8 cellular contexts compared by ENCODE assay signal in the genomic region with DNA sequence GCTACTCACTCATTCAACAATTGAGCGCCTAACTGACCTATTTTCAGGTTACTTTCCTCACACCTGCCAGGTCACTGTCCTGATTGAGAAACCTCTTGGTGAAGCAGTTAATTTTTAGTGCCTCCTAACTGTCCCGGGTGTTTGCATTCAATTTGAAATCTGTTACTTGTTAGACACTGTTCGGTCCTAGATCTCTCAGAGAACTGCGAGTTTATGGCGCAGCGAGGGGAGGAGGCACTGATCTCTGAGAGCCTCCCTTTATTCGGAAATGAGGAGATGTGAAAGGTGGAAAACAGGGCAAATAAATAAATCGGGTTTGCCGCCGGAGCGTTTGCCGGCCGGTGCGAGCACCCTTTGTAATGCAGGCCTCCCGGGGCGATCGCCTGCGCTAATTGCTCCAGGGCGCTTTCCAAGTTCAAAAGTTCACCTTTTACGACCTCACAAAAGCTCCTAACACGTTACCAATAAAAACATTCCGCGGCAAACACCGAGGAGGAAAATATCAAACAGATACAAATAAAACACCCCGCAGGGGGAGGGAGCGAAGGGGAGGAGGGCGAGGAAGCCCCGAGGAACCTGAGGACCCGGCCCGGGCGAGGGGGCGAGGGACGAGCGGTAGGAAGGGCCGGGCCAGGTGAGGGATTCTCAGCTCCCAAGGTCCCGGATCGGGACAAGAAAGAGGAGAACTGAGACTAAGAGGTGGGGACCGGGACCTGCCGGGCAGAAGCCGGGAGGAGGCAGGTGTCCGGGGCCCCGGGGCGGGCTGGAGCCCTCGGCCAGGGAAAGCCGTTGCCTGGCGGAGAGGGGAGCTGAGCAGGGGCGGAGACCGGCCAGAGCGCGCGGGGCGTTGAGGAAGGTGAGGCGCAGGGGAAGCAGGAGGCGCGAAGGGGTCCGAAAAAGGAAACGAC. TPM values are rescaled to one million over a fixed set of nuclear protein-coding genes. Genes with fewer than 3 reads are reported as not detected.
DNase-seq lines count a peak whose midpoint lies in the region; ATAC-seq and TF ChIP-seq lines count a peak whose summit lies in the region.

No MANE protein-coding gene starts in this region.

- peak; percentile 8 for ATAC-seq in WTC11
- ATAC-seq in HG03095 (IDR thresholded peaks at IDR 0.05; ENCODE audit: unreplicated experiment), result no peak

- H3K9me3 ChIP-seq in BLaER1 (no peaks in the 10 kb centered on the region), fibroblast of lung (ENCODE audit: control insufficient read depth, insufficient read depth, low read depth, low read length) (no peaks in the 10 kb centered on the region)

- H3K36me3 Mint-ChIP-seq in WTC11 (no peaks in the 10 kb centered on the region), osteocyte (ENCODE audit: unreplicated experiment) (no peaks in the 10 kb centered on the region)

- H2AFZ ChIP-seq in fibroblast of lung (ENCODE audit: low read length), result no peak overlapping the region

- DNase-seq in HK-2 (ENCODE audit: unreplicated experiment) (peak; percentile 51), WTC11 (ENCODE audit: low spot score) (peak; percentile 52), fibroblast of lung (ENCODE audit: low read depth in 2 of 2) (peak in 1 of 2 donors; percentile 39), osteocyte (ENCODE audit: extremely low spot score, unreplicated experiment) (peak; percentile 82), pons (ENCODE audit: low spot score) (no peak), foreskin melanocyte (no peak)

- no peak overlapping the region for H3K27ac ChIP-seq in BLaER1
- H3K27ac ChIP-seq in fibroblast of lung (ENCODE audit: insufficient read depth, low read length), result no peak overlapping the region

- H3K27me3 Mint-ChIP-seq in WTC11 (ENCODE audit: low read depth), result no peaks in the 10 kb centered on the region; the same call in none of the 2 replicates
- H3K27me3 Mint-ChIP-seq in osteocyte (ENCODE audit: unreplicated experiment), result peaks cover 54% of the 10 kb centered on the region

- H4K20me1 ChIP-seq in BLaER1 (peaks cover 55% of the 10 kb centered on the region), fibroblast of lung (ENCODE audit: control insufficient read depth, extremely low read depth, insufficient read depth, low read length) (no peaks in the 10 kb centered on the region)

- H3K27ac Mint-ChIP-seq in WTC11 (peak overlapping the region; percentile 84), osteocyte (ENCODE audit: unreplicated experiment) (no peak overlapping the region)

- peak overlapping the region; percentile 76 for H3K4me3 ChIP-seq in BLaER1
- peak overlapping the region in 2 of 4 experiments; percentile 38 to 39 for H3K4me3 ChIP-seq in fibroblast of lung (replicated peaks in 1 of 4; ENCODE audit: control extremely low read depth in 1 of 4, insufficient read depth in 1 of 4, low read depth in 3 of 4, low read length in 4 of 4)

- H3K79me2 ChIP-seq in fibroblast of lung (ENCODE audit: control insufficient read depth, insufficient read depth, low read length), result no peaks in the 10 kb centered on the region

- H3K4me1 ChIP-seq in BLaER1 (peaks cover 23% of the 10 kb centered on the region), fibroblast of lung (ENCODE audit: control insufficient read depth, extremely low read depth, insufficient read depth, low read length) (peaks cover 5% of the 10 kb centered on the region)

- peak overlapping the region; percentile 85 for H3K4me3 Mint-ChIP-seq in WTC11
- peak overlapping the region; percentile 82 for H3K4me3 Mint-ChIP-seq in osteocyte (ENCODE audit: unreplicated experiment)

- H3K9me3 Mint-ChIP-seq in WTC11 (no peaks in the 10 kb centered on the region), osteocyte (ENCODE audit: unreplicated experiment) (no peaks in the 10 kb centered on the region)

- H3K4me2 ChIP-seq in BLaER1 (peak overlapping the region; percentile 100), fibroblast of lung (ENCODE audit: extremely low read depth, insufficient read depth, low read length) (peak overlapping the region; percentile 48)

- no peak for TF ChIP-seq CTCF in WTC11 (IDR thresholded peaks at IDR 0.05)
- no peak for TF ChIP-seq CTCF in fibroblast of lung (conservative IDR thresholded peaks at IDR 0.05 in 1 of 2, IDR thresholded peaks at IDR 0.05 in 1 of 2; ENCODE audit: low read depth in 1 of 2, low read length in 2 of 2)
- TF ChIP-seq CTCF in osteocyte (IDR thresholded peaks at IDR 0.05), result no peak

- H3K36me3 ChIP-seq in BLaER1, result no peaks in the 10 kb centered on the region
- H3K36me3 ChIP-seq in fibroblast of lung (ENCODE audit: control insufficient read depth, insufficient read depth, low read length), result no peaks in the 10 kb centered on the region

- peaks cover 50% of the 10 kb centered on the region for H3K27me3 ChIP-seq in BLaER1
- peaks cover 37% of the 10 kb centered on the region for H3K27me3 ChIP-seq in fibroblast of lung (ENCODE audit: control insufficient read depth, insufficient read depth, low read length)

- CTCF ChIA-PET in WTC11 (lab: Charles Lee), result interaction anchor here (0.7 to 12.2 kb wide), 16 partner anchors 7 to 171 kb away, joined by 3 to 935 read pairs (median 14); a partner anchor contains a TSS

- H3K9ac ChIP-seq in BLaER1 (no peak overlapping the region), fibroblast of lung (ENCODE audit: insufficient read depth, low read length) (no peak overlapping the region)

- H3K4me1 Mint-ChIP-seq in WTC11 (peaks cover 57% of the 10 kb centered on the region), osteocyte (ENCODE audit: unreplicated experiment) (peaks cover 21% of the 10 kb centered on the region)

- POLR2A ChIA-PET in WTC11 (lab: Charles Lee), result interaction anchor here (0.6 to 3.4 kb wide), 9 partner anchors 10 to 395 kb away, joined by 3 to 14 read pairs (median 7); a partner anchor contains a TSS

TF ChIP-seq in WTC11, 78 proteins besides CTCF, POLR2A, EP300 and RAD21:
- TF ChIP-seq, protein P1, sequence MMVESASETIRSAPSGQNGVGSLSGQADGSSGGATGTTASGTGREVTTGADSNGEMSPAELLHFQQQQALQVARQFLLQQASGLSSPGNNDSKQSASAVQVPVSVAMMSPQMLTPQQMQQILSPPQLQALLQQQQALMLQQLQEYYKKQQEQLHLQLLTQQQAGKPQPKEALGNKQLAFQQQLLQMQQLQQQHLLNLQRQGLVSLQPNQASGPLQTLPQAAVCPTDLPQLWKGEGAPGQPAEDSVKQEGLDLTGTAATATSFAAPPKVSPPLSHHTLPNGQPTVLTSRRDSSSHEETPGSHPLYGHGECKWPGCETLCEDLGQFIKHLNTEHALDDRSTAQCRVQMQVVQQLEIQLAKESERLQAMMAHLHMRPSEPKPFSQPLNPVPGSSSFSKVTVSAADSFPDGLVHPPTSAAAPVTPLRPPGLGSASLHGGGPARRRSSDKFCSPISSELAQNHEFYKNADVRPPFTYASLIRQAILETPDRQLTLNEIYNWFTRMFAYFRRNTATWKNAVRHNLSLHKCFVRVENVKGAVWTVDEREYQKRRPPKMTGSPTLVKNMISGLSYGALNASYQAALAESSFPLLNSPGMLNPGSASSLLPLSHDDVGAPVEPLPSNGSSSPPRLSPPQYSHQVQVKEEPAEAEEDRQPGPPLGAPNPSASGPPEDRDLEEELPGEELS (CRISPR knock-in tag; IDR thresholded peaks at IDR 0.05), result 0 out of 2 replicates have a peak, but pooled peaks have one; percentile 9
- TF ChIP-seq ZNF423 (CRISPR knock-in tag; IDR thresholded peaks at IDR 0.05), result peak; percentile 92
- peak; percentile 17; the same call in 1 of the 2 replicates for TF ChIP-seq ETV6 (CRISPR knock-in tag; IDR thresholded peaks at IDR 0.05)
- TF ChIP-seq GABPB1 (CRISPR knock-in tag; IDR thresholded peaks at IDR 0.05), result 0 out of 2 replicates have a peak, but pooled peaks have one; percentile 2
- no peak for TF ChIP-seq CREB1 (CRISPR knock-in tag; IDR thresholded peaks at IDR 0.05)
- TF ChIP-seq MYBL2 (CRISPR knock-in tag; IDR thresholded peaks at IDR 0.05), result no peak

RNA-seq across cellular contexts. Expression of a gene that starts 1.4 kb away (rescaled TPM):
- total RNA-seq in WTC11 (2021) (164 to 222 TPM (median 218 TPM) in 3 replicates), fibroblast of lung (0.26 and 0.50 TPM in 2 replicates), osteocyte (0.56 and 0.78 TPM in 2 replicates)
- 0.07 and 0.25 TPM in 2 replicates for polyA plus RNA-seq in fibroblast of lung
- 0.07 and 0.33 TPM in 2 replicates for polyA plus RNA-seq in fibroblast of lung (2012)
- polyA minus RNA-seq in fibroblast of lung (ENCODE audit: low replicate concordance), result 0.08 and 0.22 TPM in 2 replicates

RNA-seq across cellular contexts. Expression of a gene that starts 7.2 kb away (rescaled TPM):
- total RNA-seq in WTC11 (2021) (6.7 to 11.6 TPM (median 11.2 TPM) in 3 replicates), fibroblast of lung (30.6 and 33.7 TPM in 2 replicates), osteocyte (146 and 169 TPM in 2 replicates)
- polyA plus RNA-seq in fibroblast of lung, result 2.7 and 22.3 TPM in 2 replicates
- polyA plus RNA-seq in fibroblast of lung (2012), result 4.4 and 29.0 TPM in 2 replicates
- 5.5 and 35.1 TPM in 2 replicates for polyA minus RNA-seq in fibroblast of lung (ENCODE audit: low replicate concordance)

Comparison
In these comparisons a context has a peak if more than half of its experiments do, and no peak if none do; other contexts are left out.
1. DNase-seq: peak in HK-2 (single experiment), WTC11 (single experiment) and osteocyte (single experiment); none in pons (single experiment) and foreskin melanocyte (single experiment).
2. RNA of a gene that starts 1.4 kb away (total RNA-seq): 164 to 222 TPM in WTC11; 0.56 to 0.78 TPM in osteocyte and 0.26 to 0.50 TPM in fibroblast of lung; every median in the first group is over 10 times any median in the second.